In the genomic region with DNA sequence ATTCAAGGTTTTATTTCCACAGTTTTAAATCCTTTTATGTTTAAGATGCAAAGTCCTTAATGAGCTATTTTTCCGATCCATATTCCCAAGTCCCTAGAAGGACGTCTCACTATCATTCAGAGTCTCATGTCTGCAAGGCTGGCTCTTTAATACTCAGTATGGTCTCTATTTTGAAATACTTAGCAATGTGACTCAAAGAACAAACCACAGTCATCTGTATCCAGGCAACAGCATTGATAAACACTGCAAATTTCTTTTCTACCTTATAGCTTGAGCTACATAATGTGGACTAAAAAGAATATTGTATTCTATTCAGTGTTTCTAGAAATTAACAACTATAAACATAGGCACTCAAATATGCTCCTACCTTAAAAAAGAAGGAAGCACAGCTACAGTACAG, we compare ENCODE assay signal across 16 cellular contexts.
DNase-seq lines count a peak whose midpoint lies in the region; ATAC-seq, FAIRE-seq and TF ChIP-seq lines count a peak whose summit lies in the region.
"Had no signal": no experiment of that assay in that cellular context is flagged by ENCODE, and none has a peak within 500 bp of the region (broad histone marks: within the 10 kb centered on the region; RNA-seq: fewer than 3 reads in every experiment).

No MANE protein-coding gene starts in this region.

- in situ Hi-C loops in KBM-7 (cut with MboI; ENCODE audit: low pct_unique_long_range_greater_than_20kb, low sequenced_read_pairs) = no loop called here

- peak; percentile 68 for FAIRE-seq in islet of Langerhans (lab: Jason Lieb, UNC)
- FAIRE-seq: GM12892 had no signal

- ATAC-seq in stimulated activated naive CD8-positive, alpha-beta T cell treated with anti-CD3 and anti-CD28 coated beads, Interleukin-15, Interleukin-2, amounts not matched to agents 100 U/mL and 50 U/mL, for 24 hours = no peak
- ATAC-seq: activated T-cell treated with anti-CD3 and anti-CD28 coated beads, Interleukin-2, amount 50 U/mL, for 72 hours; mucosa of descending colon had no signal

- TF ChIP-seq CTCF in AG09309 (IDR thresholded peaks at IDR 0.05; ENCODE audit: control insufficient read depth, insufficient read depth, low read depth, low read length, missing control alignments) = no peak
- TF ChIP-seq CTCF in cardiac fibroblast (IDR thresholded peaks at IDR 0.05; ENCODE audit: low read depth, low read length) = no peak

- peak; percentile 57 for DNase-seq in AG09309 (ENCODE audit: low read depth)
- peak; percentile 19 for DNase-seq in HT-29 (ENCODE audit: low spot score)
- peak; percentile 61 to 76 for DNase-seq in cardiac fibroblast (ENCODE audit: low read depth in 2 of 2)
- DNase-seq in KG1 (lab: John Stamatoyannopoulos, UW) = no peak
- DNase-seq in KBM-7 = no peak
- no peak for DNase-seq in DMS153 treated with DMSO at 0.1 percent for 48 hours (lab: John Stamatoyannopoulos, UW; ENCODE audit: unreplicated experiment)
- DNase-seq in stimulated activated naive CD8-positive, alpha-beta T cell treated with anti-CD3 and anti-CD28 coated beads, Interleukin-15, Interleukin-2, amounts not matched to agents 100 U/mL and 50 U/mL, for 24 hours = no peak
- DNase-seq: activated T-cell treated with anti-CD3 and anti-CD28 coated beads, Interleukin-2, amount 50 U/mL, for 72 hours; dermis blood vessel endothelial cell; esophagus squamous epithelium; mucosa of descending colon; ovary had no signal

- H3K4me3 ChIP-seq in AG09309 (ENCODE audit: control insufficient read depth, low read depth, low read length) (no peak overlapping the region), cardiac fibroblast (replicated peaks in 1 of 2; ENCODE audit: low read depth in 2 of 2, low read length in 2 of 2) (no peak overlapping the region)
- H3K4me3 ChIP-seq: BLaER1, esophagus squamous epithelium, mucosa of descending colon, ovary, SJSA1 had no signal

Comparison
In these comparisons a context has a peak if more than half of its experiments do, and no peak if none do; other contexts are left out.
1. DNase-seq: peak in AG09309 (single experiment), HT-29 (single experiment) and cardiac fibroblast (2 of 2); none in KG1 (single experiment), KBM-7 (single experiment), DMS153 treated with DMSO at 0.1 percent for 48 hours (single experiment) and stimulated activated naive CD8-positive, alpha-beta T cell treated with anti-CD3 and anti-CD28 coated beads, Interleukin-15, Interleukin-2, amounts not matched to agents 100 U/mL and 50 U/mL, for 24 hours (single experiment).